15 cellular contexts compared by ENCODE assay signal in the genomic region with DNA sequence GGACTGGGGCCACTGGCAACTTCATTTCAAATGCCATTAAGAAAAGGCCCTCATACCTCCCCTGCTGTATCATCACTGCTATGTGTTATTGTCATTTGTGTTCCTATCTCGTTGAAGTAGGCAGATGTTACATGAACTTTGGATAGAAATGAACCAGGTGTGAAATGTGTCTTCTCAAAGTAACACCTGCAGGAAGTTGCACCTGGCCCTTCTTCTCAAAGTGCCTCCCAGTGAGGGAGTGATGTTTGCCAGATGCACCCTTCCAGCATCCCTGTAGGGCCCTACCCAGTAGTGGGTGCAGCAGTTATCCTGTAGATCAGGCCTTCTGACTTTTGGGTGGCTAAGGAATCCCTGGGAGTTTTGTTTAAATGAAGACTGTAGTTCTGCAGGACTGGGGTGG.
"Had no signal": no experiment of that assay in that cellular context is flagged by ENCODE, and none has a peak within 500 bp of the region (broad histone marks: within the 10 kb centered on the region; RNA-seq: fewer than 3 reads in every experiment).

No MANE protein-coding gene starts in this region.

- H3K9me3 ChIP-seq: body of pancreas, esophagus muscularis mucosa had no signal

- H3K9ac ChIP-seq: neural progenitor cell had no signal

- ATAC-seq: activated CD8-positive, alpha-beta T cell treated with anti-CD3 and anti-CD28 coated beads, Interleukin-2, amount 10 ng/mL, durations not matched to agents 7 days and 5 days; activated naive CD8-positive, alpha-beta T cell treated with anti-CD3 and anti-CD28 coated beads, Interleukin-2, amount 50 U/mL, for 24 hours; body of pancreas; left ventricle myocardium superior had no signal

- H3K27me3 ChIP-seq: body of pancreas, esophagus muscularis mucosa, neural progenitor cell had no signal

- H3K4me3 ChIP-seq: body of pancreas, esophagus muscularis mucosa, neural progenitor cell had no signal

- H2AFZ ChIP-seq: neural progenitor cell had no signal

- DNase-seq: activated CD4-positive, alpha-beta T cell treated with anti-CD3 and anti-CD28 coated beads for 1 hour; activated CD8-positive, alpha-beta T cell treated with anti-CD3 and anti-CD28 coated beads, Interleukin-2, amount 10 ng/mL, durations not matched to agents 7 days and 5 days; activated gamma-delta T cell; activated naive CD4-positive, alpha-beta T cell treated with anti-CD3 and anti-CD28 coated beads, Interleukin-2, amount 50 U/mL, for 16 hours; activated naive CD8-positive, alpha-beta T cell treated with anti-CD3 and anti-CD28 coated beads, Interleukin-2, amount 50 U/mL, for 24 hours; body of pancreas; hippocampal formation; left ventricle myocardium superior; mammary epithelial cell; retina; stimulated activated CD4-positive, alpha-beta T cell treated with anti-CD3 and anti-CD28 coated beads, Interleukin-4, amount 100 ng/mL, for 24 hours; stimulated activated naive CD4-positive, alpha-beta T cell treated with Interleukin-2 at 50 U/mL for 16 hours; T-helper 9 cell had no signal

- H3K4me1 ChIP-seq: body of pancreas had no signal

- H3K27ac ChIP-seq: body of pancreas, esophagus muscularis mucosa, neural progenitor cell had no signal

- H3K36me3 ChIP-seq: esophagus muscularis mucosa, neural progenitor cell had no signal

- H3K4me2 ChIP-seq: neural progenitor cell had no signal
